In genomic region chr22:38172489-38173155, GRCh38 we compare ENCODE assay signal across 8 cellular contexts. TPM values are rescaled to one million over a fixed set of nuclear protein-coding genes. Genes with fewer than 3 reads are reported as not detected.
DNase-seq lines count a peak whose midpoint lies in the region; ATAC-seq and TF ChIP-seq lines count a peak whose summit lies in the region.

No MANE protein-coding gene starts in this region.

- intact Hi-C loops in natural killer cell (cut with micrococcal nuclease), result loop anchor here (2.0 to 10.0 kb wide), 3 partner anchors 30 to 92 kb away; no protein-coding TSS in a partner anchor

- H3K27me3 Mint-ChIP-seq in natural killer cell (ENCODE audit: low read depth in 2 of 2), result no peaks in the 10 kb centered on the region

- peak overlapping the region; percentile 77 for H3K4me3 Mint-ChIP-seq in natural killer cell

- no peak for TF ChIP-seq CTCF in natural killer cell (IDR thresholded peaks at IDR 0.05)

- no peaks in the 10 kb centered on the region for H3K36me3 Mint-ChIP-seq in natural killer cell

- DNase-seq in AG20443 (ENCODE audit: low spot score), result peak; percentile 23
- DNase-seq in RPMI7951 (ENCODE audit: low read depth), result peak; percentile 74
- peak; percentile 45 for DNase-seq in central memory CD4-positive, alpha-beta T cell
- DNase-seq in natural killer cell, result peak; percentile 75
- DNase-seq in NCI-H748 (lab: John Stamatoyannopoulos, UW; ENCODE audit: unreplicated experiment), result no peak

- H3K4me1 Mint-ChIP-seq in natural killer cell, result peaks cover 41 to 55% of the 10 kb centered on the region in 2 donors

- H3K9me3 Mint-ChIP-seq in natural killer cell, result no peaks in the 10 kb centered on the region

- ATAC-seq in natural killer cell, result peak; percentile 71 to 82 (median 80)
- no peak for ATAC-seq in HG02870 (IDR thresholded peaks at IDR 0.05; ENCODE audit: unreplicated experiment)
- ATAC-seq in HG03432 (IDR thresholded peaks at IDR 0.05; ENCODE audit: unreplicated experiment), result no peak
- no peak for ATAC-seq in HG02798 (IDR thresholded peaks at IDR 0.05; ENCODE audit: poor library complexity, unreplicated experiment)

- peak overlapping the region; percentile 85 to 91 for H3K27ac Mint-ChIP-seq in natural killer cell

RNA-seq across cellular contexts. Expression of gene PLA2G6, which starts 9.0 kb away (rescaled TPM):
- total RNA-seq in RPMI7951 (2014; rRNA removed; shearing (Covaris generic)), result 3.7 and 6.8 TPM in 2 replicates
- total RNA-seq in natural killer cell, result 100 to 1,000 TPM; 137 to 167 (median 145) TPM

RNA-seq across cellular contexts. Expression of gene MAFF, which starts 29.2 kb away (rescaled TPM):
- 6.4 and 9.1 TPM in 2 replicates for total RNA-seq in RPMI7951 (2014; rRNA removed; shearing (Covaris generic))
- 100 to 1,000 TPM; 168 to 215 (median 187) TPM for total RNA-seq in natural killer cell

Comparison
In these comparisons a context has a peak if more than half of its experiments do, and no peak if none do; other contexts are left out.
1. ATAC-seq: peak in natural killer cell (3 of 3); none in HG02870 (single experiment), HG03432 (single experiment) and HG02798 (single experiment).
2. RNA of gene PLA2G6, which starts 9.0 kb away (total RNA-seq): 137 to 167 TPM in natural killer cell; 3.7 to 6.8 TPM in RPMI7951; every median in the first group is over 10 times any median in the second.
3. RNA of gene MAFF, which starts 29.2 kb away (total RNA-seq): 168 to 215 TPM in natural killer cell; 6.4 to 9.1 TPM in RPMI7951; every median in the first group is over 10 times any median in the second.